Comparison of ENCODE assay signal across 8 cellular contexts in the genomic region with DNA sequence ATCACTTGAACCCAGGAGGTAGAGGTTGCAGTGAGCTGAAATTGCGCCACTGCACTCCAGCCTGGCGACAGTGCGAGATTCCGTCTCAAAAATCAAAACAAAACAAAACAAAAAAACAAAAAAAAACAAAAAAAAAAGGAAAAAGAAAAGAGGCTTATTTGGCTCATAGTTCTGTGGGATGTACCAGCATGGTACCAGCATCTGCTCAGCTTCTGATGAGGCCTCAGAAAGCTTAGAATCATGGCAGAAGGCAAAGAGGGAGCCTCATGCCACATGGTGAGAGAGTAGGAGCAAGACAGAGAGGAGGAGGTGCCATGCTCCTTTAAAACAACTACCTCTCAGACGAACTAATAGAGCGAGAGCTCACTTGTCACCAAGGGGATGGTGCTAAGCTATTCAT. TPM values are rescaled to one million over a fixed set of nuclear protein-coding genes. Genes with fewer than 3 reads are reported as not detected.
"Had no signal": no experiment of that assay in that cellular context is flagged by ENCODE, and none has a peak within 500 bp of the region (broad histone marks: within the 10 kb centered on the region; RNA-seq: fewer than 3 reads in every experiment).

No MANE protein-coding gene starts in this region.

- H3K4me2 ChIP-seq: GM23338 had no signal

- DNase-seq: H9, HCEC 1CT had no signal

- FAIRE-seq: H1, H54, K562 had no signal

- H3K27ac ChIP-seq: HL-60 had no signal

- ATAC-seq: GM23338, K562 had no signal

- H3K4me3 ChIP-seq: GM23338, K562 had no signal

- H2AFZ ChIP-seq: GM23338 had no signal

RNA-seq across cellular contexts. Expression of a gene that starts 45.0 kb away (rescaled TPM):
- total RNA-seq: GM23338, H1, H9, HT1080, K562 had no signal
- polyA plus RNA-seq: GM23338, H1, K562 had no signal

RNA-seq across cellular contexts. Expression of a gene that starts 48.4 kb away (rescaled TPM):
- total RNA-seq: GM23338, H1, HT1080 had no signal
- polyA plus RNA-seq: H1 had no signal
